In genomic region chr4:2066011-2066551, GRCh38 we compare ENCODE assay signal across 29 cellular contexts. TPM values are rescaled to one million over a fixed set of nuclear protein-coding genes. Genes with fewer than 3 reads are reported as not detected.
DNase-seq lines count a peak whose midpoint lies in the region; ATAC-seq and TF ChIP-seq lines count a peak whose summit lies in the region.
"Had no signal": no experiment of that assay in that cellular context is flagged by ENCODE, and none has a peak within 500 bp of the region (broad histone marks: within the 10 kb centered on the region; RNA-seq: fewer than 3 reads in every experiment).

No MANE protein-coding gene starts in this region.

- intact Hi-C loops in spleen (cut with DNase I; ENCODE audit: low total_unique reads), result no loop called here

- H3K27ac ChIP-seq in spleen, result no peak overlapping the region
- H3K27ac ChIP-seq: GM23248 had no signal

- no peaks in the 10 kb centered on the region for H3K36me3 ChIP-seq in spleen

- DNase-seq in activated effector memory CD4-positive, alpha-beta T cell treated with anti-CD3 and anti-CD28 coated beads, Interleukin-2, amount 50 U/mL, for 16 hours, result peak; percentile 53
- no peak for DNase-seq in activated effector memory CD4-positive, alpha-beta T cell treated with Interleukin-2 at 50 U/mL for 16 hours
- DNase-seq in GM13977 (ENCODE audit: low spot score), result peak; percentile 41
- DNase-seq in glutamatergic neuron, result peak; percentile 8
- peak; percentile 61 for DNase-seq in spleen
- DNase-seq in NCI-H146 (lab: John Stamatoyannopoulos, UW), result no peak
- DNase-seq: activated CD4-positive, alpha-beta T cell treated with anti-CD3 and anti-CD28 coated beads, Interleukin-2, amount 10 ng/mL, durations not matched to agents 24 days and 14 days; activated naive CD4-positive, alpha-beta T cell; activated T-cell treated with anti-CD3 and anti-CD28 coated beads, Interleukin-2, amount 50 U/mL, for 4 hours; amygdala; Calu3; CD4-positive, CD25-positive, alpha-beta regulatory T cell; DMS79 treated with DMSO at 0.1 percent for 48 hours; effector memory CD4-positive, alpha-beta T cell; GDM1; GM23248; immature natural killer cell; IMR-90; NCI-H1417 treated with DMSO at 0.1 percent for 48 hours; NCI-H2107; NCI-H345; NCI-H748 treated with DMSO at 0.1 percent for 48 hours; stimulated activated CD4-positive, alpha-beta T cell treated with anti-CD3 and anti-CD28 coated beads, Interleukin-4, amount 100 ng/mL, for 24 hours; T1000; trophoblast cell had no signal

- TF ChIP-seq CTCF in GM13977 (IDR thresholded peaks at IDR 0.05; ENCODE audit: extremely low read depth, insufficient read depth, missing control alignments) (no peak), glutamatergic neuron (IDR thresholded peaks at IDR 0.05; ENCODE audit: partially characterized antibody, unreplicated experiment) (no peak), spleen (IDR thresholded peaks at IDR 0.05 in 8 of 11, conservative IDR thresholded peaks at IDR 0.05 in 3 of 11) (no peak)

- peaks cover 6% of the 10 kb centered on the region for H3K27me3 Mint-ChIP-seq in glutamatergic neuron (ENCODE audit: unreplicated experiment)
- H3K27me3 Mint-ChIP-seq: CD4-positive, CD25-positive, alpha-beta regulatory T cell had no signal

- 72 to 87% (median 86%) methylated on average over 2 to 15 of the region's 15 CpGs for WGBS in spleen, 5 donors

- no peak overlapping the region for H3K27ac Mint-ChIP-seq in glutamatergic neuron (ENCODE audit: unreplicated experiment)
- H3K27ac Mint-ChIP-seq: activated CD4-positive, alpha-beta T cell treated with anti-CD3 and anti-CD28 coated beads, Interleukin-2, amount 10 ng/mL, durations not matched to agents 24 days and 14 days; CD4-positive, CD25-positive, alpha-beta regulatory T cell; immature natural killer cell had no signal

- no peaks in the 10 kb centered on the region for H3K4me1 Mint-ChIP-seq in glutamatergic neuron (ENCODE audit: low read depth, unreplicated experiment)
- H3K4me1 Mint-ChIP-seq: activated CD4-positive, alpha-beta T cell treated with anti-CD3 and anti-CD28 coated beads, Interleukin-2, amount 10 ng/mL, durations not matched to agents 24 days and 14 days; CD4-positive, CD25-positive, alpha-beta regulatory T cell; immature natural killer cell had no signal

- H3K9me3 Mint-ChIP-seq in glutamatergic neuron (ENCODE audit: unreplicated experiment), result peaks cover 5% of the 10 kb centered on the region
- H3K9me3 Mint-ChIP-seq: activated CD4-positive, alpha-beta T cell treated with anti-CD3 and anti-CD28 coated beads, Interleukin-2, amount 10 ng/mL, durations not matched to agents 24 days and 14 days; activated T-cell treated with anti-CD3 and anti-CD28 coated beads, Interleukin-2, amount 50 U/mL, for 4 hours; CD4-positive, CD25-positive, alpha-beta regulatory T cell; immature natural killer cell had no signal

- in situ Hi-C loops in GM13977 (cut with MboI; ENCODE audit: low pct_unique_long_range_greater_than_20kb, low sequenced_read_pairs, unreplicated experiment), result no loop called here

- no peak overlapping the region for H3K4me3 ChIP-seq in spleen
- H3K4me3 ChIP-seq: GM23248 had no signal

- no peak for TF ChIP-seq POLR2A in spleen (IDR thresholded peaks at IDR 0.05)

- H3K4me3 Mint-ChIP-seq in glutamatergic neuron (ENCODE audit: unreplicated experiment), result no peak overlapping the region
- H3K4me3 Mint-ChIP-seq: activated CD4-positive, alpha-beta T cell treated with anti-CD3 and anti-CD28 coated beads, Interleukin-2, amount 10 ng/mL, durations not matched to agents 24 days and 14 days; activated T-cell treated with anti-CD3 and anti-CD28 coated beads, Interleukin-2, amount 50 U/mL, for 4 hours; immature natural killer cell had no signal

- H3K9me3 ChIP-seq in spleen, result no peaks in the 10 kb centered on the region

- H3K27me3 ChIP-seq in spleen (replicated peaks in 1 of 7), result peaks cover 0 to 67% (median 9%) of the 10 kb centered on the region in 7 donors

- ATAC-seq in GM18519 (IDR thresholded peaks at IDR 0.05; ENCODE audit: low FRiP score, unreplicated experiment) (no peak), HG02852 (IDR thresholded peaks at IDR 0.05; ENCODE audit: unreplicated experiment) (no peak)
- ATAC-seq: activated T-cell treated with anti-CD3 and anti-CD28 coated beads, Interleukin-2, amount 50 U/mL, for 4 hours; left lobe of liver had no signal

- H3K4me1 ChIP-seq in spleen, result peaks cover 0 to 2% (median 0%) of the 10 kb centered on the region in 6 donors

- no peaks in the 10 kb centered on the region for H3K36me3 Mint-ChIP-seq in glutamatergic neuron (ENCODE audit: unreplicated experiment)
- H3K36me3 Mint-ChIP-seq: CD4-positive, CD25-positive, alpha-beta regulatory T cell; immature natural killer cell had no signal

RNA-seq across cellular contexts. Expression of gene NAT8L, which starts 7.0 kb away (rescaled TPM):
- total RNA-seq in glutamatergic neuron (ENCODE audit: unreplicated experiment) (8.3 TPM), spleen (1 to 10 TPM in 4 of 7 donors, under 1 TPM in 3; 0.50 to 3.1 (median 1.3) TPM)
- polyA plus RNA-seq in spleen, result under 1 TPM; 0.13 to 0.80 (median 0.29) TPM
- total RNA-seq: bronchial epithelial cell, GM23248, IMR-90 had no signal
- polyA plus RNA-seq: immature natural killer cell had no signal

RNA-seq across cellular contexts. Expression of gene NELFA, which starts 57.3 kb away (rescaled TPM):
- total RNA-seq in glutamatergic neuron (ENCODE audit: unreplicated experiment) (39.6 TPM), spleen (10 to 100 TPM; 20.2 to 36.6 (median 31.5) TPM)
- 10 to 100 TPM; 19.9 to 29.6 (median 20.1) TPM for polyA plus RNA-seq in spleen

Comparison
In these comparisons a context has a peak if more than half of its experiments do, and no peak if none do; other contexts are left out.
1. DNase-seq: peak in activated effector memory CD4-positive, alpha-beta T cell treated with anti-CD3 and anti-CD28 coated beads, Interleukin-2, amount 50 U/mL, for 16 hours (single experiment), GM13977 (single experiment), glutamatergic neuron (single experiment) and spleen (single experiment); none in activated effector memory CD4-positive, alpha-beta T cell treated with Interleukin-2 at 50 U/mL for 16 hours (single experiment) and NCI-H146 (single experiment).